Comparison of ENCODE assay signal across 8 cellular contexts in genomic region chr19:45485301-45486077, GRCh38. TPM values are rescaled to one million over a fixed set of nuclear protein-coding genes. Genes with fewer than 3 reads are reported as not detected.
DNase-seq lines count a peak whose midpoint lies in the region; TF ChIP-seq lines count a peak whose summit lies in the region.

No MANE protein-coding gene starts in this region.

- H3K27ac Mint-ChIP-seq in activated T-helper 2 cell treated with anti-CD3 and anti-CD28 coated beads, Interferon-gamma antibody, Interleukin-2, Interleukin-4, amounts not matched to agents 10 μg/mL and 5 μg/mL and 100 μg/mL, durations not matched to agents 14 hours and 24 hours and 36 hours = peak overlapping the region; percentile 72
- peak overlapping the region; percentile 92 for H3K27ac Mint-ChIP-seq in nephron progenitor cell
- peak overlapping the region; percentile 85 for H3K27ac Mint-ChIP-seq in stimulated activated naive CD8-positive, alpha-beta T cell treated with anti-CD3 and anti-CD28 coated beads, Interleukin-15, Interleukin-2, amounts not matched to agents 100 ng/mL and 50 ng/mL, for 24 hours

- intact Hi-C loops in activated T-helper 2 cell treated with anti-CD3 and anti-CD28 coated beads, Interferon-gamma antibody, Interleukin-2, Interleukin-4, amounts not matched to agents 10 μg/mL and 5 μg/mL and 100 μg/mL, durations not matched to agents 14 hours and 24 hours and 36 hours (cut with micrococcal nuclease) = loop anchor here (1.0 to 2.0 kb wide), 2 partner anchors 21 to 46 kb away; partner anchors contain the start of gene VASP

- peak overlapping the region; percentile 44 for H3K4me3 ChIP-seq in LNCaP clone FGC (ENCODE audit: low read depth, low read length)
- peak overlapping the region; percentile 66 for H3K4me3 ChIP-seq in fibroblast of pulmonary artery (replicated peaks; ENCODE audit: low read depth, low read length)

- no peaks in the 10 kb centered on the region for H3K36me3 Mint-ChIP-seq in activated T-helper 2 cell treated with anti-CD3 and anti-CD28 coated beads, Interferon-gamma antibody, Interleukin-2, Interleukin-4, amounts not matched to agents 10 μg/mL and 5 μg/mL and 100 μg/mL, durations not matched to agents 14 hours and 24 hours and 36 hours (ENCODE audit: low read depth)
- H3K36me3 Mint-ChIP-seq in nephron progenitor cell (ENCODE audit: low read depth) = peaks cover 5% of the 10 kb centered on the region
- H3K36me3 Mint-ChIP-seq in stimulated activated naive CD8-positive, alpha-beta T cell treated with anti-CD3 and anti-CD28 coated beads, Interleukin-15, Interleukin-2, amounts not matched to agents 100 ng/mL and 50 ng/mL, for 24 hours (ENCODE audit: low read depth) = no peaks in the 10 kb centered on the region

- H3K9me3 Mint-ChIP-seq in activated T-helper 2 cell treated with anti-CD3 and anti-CD28 coated beads, Interferon-gamma antibody, Interleukin-2, Interleukin-4, amounts not matched to agents 10 μg/mL and 5 μg/mL and 100 μg/mL, durations not matched to agents 14 hours and 24 hours and 36 hours = no peaks in the 10 kb centered on the region
- H3K9me3 Mint-ChIP-seq in nephron progenitor cell = no peaks in the 10 kb centered on the region
- no peaks in the 10 kb centered on the region for H3K9me3 Mint-ChIP-seq in stimulated activated naive CD8-positive, alpha-beta T cell treated with anti-CD3 and anti-CD28 coated beads, Interleukin-15, Interleukin-2, amounts not matched to agents 100 ng/mL and 50 ng/mL, for 24 hours

- H3K4me1 Mint-ChIP-seq in activated T-helper 2 cell treated with anti-CD3 and anti-CD28 coated beads, Interferon-gamma antibody, Interleukin-2, Interleukin-4, amounts not matched to agents 10 μg/mL and 5 μg/mL and 100 μg/mL, durations not matched to agents 14 hours and 24 hours and 36 hours (ENCODE audit: low read depth) = peaks cover 10% of the 10 kb centered on the region
- peaks cover 7% of the 10 kb centered on the region for H3K4me1 Mint-ChIP-seq in nephron progenitor cell
- peaks cover 11% of the 10 kb centered on the region for H3K4me1 Mint-ChIP-seq in stimulated activated naive CD8-positive, alpha-beta T cell treated with anti-CD3 and anti-CD28 coated beads, Interleukin-15, Interleukin-2, amounts not matched to agents 100 ng/mL and 50 ng/mL, for 24 hours (ENCODE audit: low read depth)

- DNase-seq in ELF-1 (ENCODE audit: low read depth, low spot score) (peak; percentile 97), GOT3 (lab: John Stamatoyannopoulos, UW) (peak; percentile 87), LNCaP clone FGC (ENCODE audit: low read depth) (no peak), RPMI7951 (ENCODE audit: low read depth) (peak; percentile 94), fibroblast of pulmonary artery (ENCODE audit: low read depth) (peak; percentile 94), nephron progenitor cell (peak; percentile 99)
- DNase-seq in activated T-helper 2 cell treated with anti-CD3 and anti-CD28 coated beads, Interferon-gamma antibody, Interleukin-2, Interleukin-4, amounts not matched to agents 10 μg/mL and 5 μg/mL and 100 μg/mL, durations not matched to agents 14 hours and 24 hours and 36 hours (ENCODE audit: low spot score) = peak; percentile 95

- H3K27me3 Mint-ChIP-seq in activated T-helper 2 cell treated with anti-CD3 and anti-CD28 coated beads, Interferon-gamma antibody, Interleukin-2, Interleukin-4, amounts not matched to agents 10 μg/mL and 5 μg/mL and 100 μg/mL, durations not matched to agents 14 hours and 24 hours and 36 hours (ENCODE audit: low read depth) = peaks cover 2% of the 10 kb centered on the region
- peaks cover 14% of the 10 kb centered on the region for H3K27me3 Mint-ChIP-seq in nephron progenitor cell (ENCODE audit: low read depth, poor library complexity)
- H3K27me3 Mint-ChIP-seq in stimulated activated naive CD8-positive, alpha-beta T cell treated with anti-CD3 and anti-CD28 coated beads, Interleukin-15, Interleukin-2, amounts not matched to agents 100 ng/mL and 50 ng/mL, for 24 hours = peaks cover 4% of the 10 kb centered on the region

- peak; percentile 59 for TF ChIP-seq CTCF in LNCaP clone FGC (IDR thresholded peaks at IDR 0.05; ENCODE audit: control insufficient read depth, extremely low read depth, insufficient read depth)
- TF ChIP-seq CTCF in fibroblast of pulmonary artery (IDR thresholded peaks at IDR 0.05; ENCODE audit: low read length, missing control alignments) = peak; percentile 94
- peak; percentile 67 for TF ChIP-seq CTCF in nephron progenitor cell (IDR thresholded peaks at IDR 0.05)

- peak overlapping the region; percentile 88 for H3K4me3 Mint-ChIP-seq in activated T-helper 2 cell treated with anti-CD3 and anti-CD28 coated beads, Interferon-gamma antibody, Interleukin-2, Interleukin-4, amounts not matched to agents 10 μg/mL and 5 μg/mL and 100 μg/mL, durations not matched to agents 14 hours and 24 hours and 36 hours (ENCODE audit: low read depth)
- H3K4me3 Mint-ChIP-seq in nephron progenitor cell = peak overlapping the region; percentile 89
- peak overlapping the region; percentile 82 for H3K4me3 Mint-ChIP-seq in stimulated activated naive CD8-positive, alpha-beta T cell treated with anti-CD3 and anti-CD28 coated beads, Interleukin-15, Interleukin-2, amounts not matched to agents 100 ng/mL and 50 ng/mL, for 24 hours

RNA-seq across cellular contexts. Expression of gene RTN2, which starts 11.4 kb away (rescaled TPM):
- 12.9 TPM in 2 replicates for total RNA-seq in RPMI7951 (2014; rRNA removed; shearing (Covaris generic))
- 4.0 and 8.1 TPM in 2 replicates for total RNA-seq in activated T-helper 2 cell treated with anti-CD3 and anti-CD28 coated beads, Interferon-gamma antibody, Interleukin-2, Interleukin-4, amounts not matched to agents 10 μg/mL and 5 μg/mL and 100 μg/mL, durations not matched to agents 14 hours and 24 hours and 36 hours

RNA-seq across cellular contexts. Expression of gene PPM1N, which starts 12.8 kb away (rescaled TPM):
- 1.8 and 2.3 TPM in 2 replicates for total RNA-seq in RPMI7951 (2014; rRNA removed; shearing (Covaris generic))
- total RNA-seq in activated T-helper 2 cell treated with anti-CD3 and anti-CD28 coated beads, Interferon-gamma antibody, Interleukin-2, Interleukin-4, amounts not matched to agents 10 μg/mL and 5 μg/mL and 100 μg/mL, durations not matched to agents 14 hours and 24 hours and 36 hours = 2.5 and 3.1 TPM in 2 replicates

RNA-seq across cellular contexts. Expression of gene FOSB, which starts 17.7 kb away (rescaled TPM):
- 0.96 and 1.6 TPM in 2 replicates for total RNA-seq in RPMI7951 (2014; rRNA removed; shearing (Covaris generic))
- 10.2 and 10.9 TPM in 2 replicates for total RNA-seq in activated T-helper 2 cell treated with anti-CD3 and anti-CD28 coated beads, Interferon-gamma antibody, Interleukin-2, Interleukin-4, amounts not matched to agents 10 μg/mL and 5 μg/mL and 100 μg/mL, durations not matched to agents 14 hours and 24 hours and 36 hours

RNA-seq across cellular contexts. Expression of gene VASP, which starts 21.8 kb away (rescaled TPM):
- 53.8 and 79.1 TPM in 2 replicates for total RNA-seq in RPMI7951 (2014; rRNA removed; shearing (Covaris generic))
- total RNA-seq in activated T-helper 2 cell treated with anti-CD3 and anti-CD28 coated beads, Interferon-gamma antibody, Interleukin-2, Interleukin-4, amounts not matched to agents 10 μg/mL and 5 μg/mL and 100 μg/mL, durations not matched to agents 14 hours and 24 hours and 36 hours = 232 and 244 TPM in 2 replicates
